8 cellular contexts compared by ENCODE assay signal in the genomic region with DNA sequence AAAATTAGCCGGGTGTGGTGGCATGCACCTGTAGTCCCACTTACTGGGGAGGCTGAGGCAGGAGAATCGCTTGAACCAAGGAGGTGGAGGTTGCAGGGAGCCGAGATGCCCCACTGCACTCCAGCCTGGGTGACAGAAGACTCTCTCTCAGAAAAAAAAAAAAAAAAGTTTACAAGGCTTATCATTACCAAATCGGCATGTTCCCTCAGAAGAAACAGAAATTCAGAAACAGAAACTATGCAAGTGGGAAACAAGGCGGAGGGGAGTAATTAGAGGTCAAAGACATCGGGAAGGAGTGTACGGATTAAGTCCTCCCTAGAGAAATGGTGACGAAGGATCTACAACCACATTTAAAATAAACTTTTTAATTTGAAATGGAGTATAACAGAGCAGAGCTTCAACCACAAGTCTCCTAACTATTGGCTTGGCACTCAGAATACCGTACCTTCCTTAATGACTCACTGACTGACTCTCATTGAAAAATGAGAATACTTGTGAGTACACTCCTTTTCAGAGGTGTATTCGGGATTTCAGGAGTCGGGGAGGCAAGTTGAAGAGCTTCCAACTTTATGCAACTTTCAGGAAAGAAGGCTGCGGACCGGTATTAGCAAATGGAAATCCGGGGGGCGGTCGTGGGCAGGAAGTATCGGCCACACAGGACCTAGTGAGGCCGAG. TPM values are rescaled to one million over a fixed set of nuclear protein-coding genes. Genes with fewer than 3 reads are reported as not detected.
DNase-seq lines count a peak whose midpoint lies in the region; ATAC-seq and TF ChIP-seq lines count a peak whose summit lies in the region.

No MANE protein-coding gene starts in this region.

- intact Hi-C loops in activated naive CD4-positive, alpha-beta T cell treated with anti-CD3 and anti-CD28 coated beads for 36 hours (cut with micrococcal nuclease) = loop anchor here (1.0 to 10.0 kb wide), 8 partner anchors 68 to 959 kb away; a partner anchor contains a TSS
- intact Hi-C loops in left ventricle myocardium inferior (cut with micrococcal nuclease) = no loop called here

- H3K36me3 Mint-ChIP-seq in activated naive CD4-positive, alpha-beta T cell treated with anti-CD3 and anti-CD28 coated beads for 36 hours (ENCODE audit: low read depth) = peaks cover 2% of the 10 kb centered on the region
- no peaks in the 10 kb centered on the region for H3K36me3 Mint-ChIP-seq in IgD-negative memory B cell

- no peak for DNase-seq in activated naive CD4-positive, alpha-beta T cell treated with anti-CD3 and anti-CD28 coated beads for 36 hours
- DNase-seq in activated naive CD4-positive, alpha-beta T cell (lab: John Stamatoyannopoulos, UW) = no peak
- peak; percentile 79 for DNase-seq in adipocyte (ENCODE audit: low read depth)
- DNase-seq in left ventricle myocardium inferior = no peak
- DNase-seq in renal cortical epithelial cell (ENCODE audit: low read depth) = peak; percentile 88
- DNase-seq in cerebellar cortex (ENCODE audit: low spot score) = no peak

- H3K4me1 ChIP-seq in adipocyte (ENCODE audit: control insufficient read depth, insufficient read depth, low read length) = peaks cover 10% of the 10 kb centered on the region
- peaks cover 23% of the 10 kb centered on the region for H3K4me1 ChIP-seq in left ventricle myocardium inferior

- H3K9me3 ChIP-seq in adipocyte (ENCODE audit: control insufficient read depth, low read length) (no peaks in the 10 kb centered on the region), left ventricle myocardium inferior (replicated peaks) (no peaks in the 10 kb centered on the region)

- TF ChIP-seq CTCF in left ventricle myocardium inferior (IDR thresholded peaks at IDR 0.05; ENCODE audit: borderline replicate concordance) = no peak

- peak overlapping the region; percentile 100 for H3K9ac ChIP-seq in adipocyte (ENCODE audit: low read length)

- peak overlapping the region; percentile 86 for H3K4me3 Mint-ChIP-seq in activated naive CD4-positive, alpha-beta T cell treated with anti-CD3 and anti-CD28 coated beads for 36 hours
- peak overlapping the region; percentile 94 to 96 (median 96) for H3K4me3 Mint-ChIP-seq in IgD-negative memory B cell

- no peaks in the 10 kb centered on the region for H3K9me3 Mint-ChIP-seq in activated naive CD4-positive, alpha-beta T cell treated with anti-CD3 and anti-CD28 coated beads for 36 hours
- no peaks in the 10 kb centered on the region for H3K9me3 Mint-ChIP-seq in IgD-negative memory B cell

- H3K27me3 ChIP-seq in adipocyte (replicated peaks; ENCODE audit: control insufficient read depth, insufficient read depth, low read length) (no peaks in the 10 kb centered on the region), left ventricle myocardium inferior (ENCODE audit: low read depth) (no peaks in the 10 kb centered on the region)

- H3K4me3 ChIP-seq in adipocyte (ENCODE audit: low read length) (peak overlapping the region; percentile 99), left ventricle myocardium inferior (peak overlapping the region; percentile 98)

- peak overlapping the region; percentile 99 for H3K27ac ChIP-seq in left ventricle myocardium inferior (replicated peaks)

- peaks cover 5% of the 10 kb centered on the region for H3K36me3 ChIP-seq in adipocyte (ENCODE audit: control insufficient read depth, insufficient read depth, low read length, severe bottlenecking)
- H3K36me3 ChIP-seq in left ventricle myocardium inferior = peaks cover 13% of the 10 kb centered on the region

- peaks cover 13% of the 10 kb centered on the region for H3K4me1 Mint-ChIP-seq in activated naive CD4-positive, alpha-beta T cell treated with anti-CD3 and anti-CD28 coated beads for 36 hours (ENCODE audit: low read depth)
- peaks cover 7 to 12% (median 7%) of the 10 kb centered on the region in 3 donors for H3K4me1 Mint-ChIP-seq in IgD-negative memory B cell

- H3K27ac Mint-ChIP-seq in activated naive CD4-positive, alpha-beta T cell treated with anti-CD3 and anti-CD28 coated beads for 36 hours = peak overlapping the region; percentile 90
- peak overlapping the region; percentile 82 to 96 (median 87) for H3K27ac Mint-ChIP-seq in IgD-negative memory B cell

- CTCF ChIA-PET in activated naive CD4-positive, alpha-beta T cell treated with anti-CD3 and anti-CD28 coated beads for 36 hours (lab: Charles Lee) = no interaction called here

- ATAC-seq in HG03565 (IDR thresholded peaks at IDR 0.05; ENCODE audit: unreplicated experiment) = no peak

- no peaks in the 10 kb centered on the region for H3K27me3 Mint-ChIP-seq in activated naive CD4-positive, alpha-beta T cell treated with anti-CD3 and anti-CD28 coated beads for 36 hours (ENCODE audit: low read depth)
- no peaks in the 10 kb centered on the region for H3K27me3 Mint-ChIP-seq in IgD-negative memory B cell

RNA-seq across cellular contexts. Expression of a gene that starts 0.9 kb away (rescaled TPM):
- 1 to 10 TPM; 7.3 to 9.6 TPM for total RNA-seq in activated naive CD4-positive, alpha-beta T cell treated with anti-CD3 and anti-CD28 coated beads for 36 hours
- 2.9 TPM for polyA plus RNA-seq in IgD-negative memory B cell
- total RNA-seq in left ventricle myocardium inferior (6.3 TPM), renal cortical epithelial cell (8.9 and 14.3 TPM in 2 replicates)

RNA-seq across cellular contexts. Expression of a gene that starts 1.0 kb away (rescaled TPM):
- total RNA-seq in activated naive CD4-positive, alpha-beta T cell treated with anti-CD3 and anti-CD28 coated beads for 36 hours = 1 to 10 TPM; 1.3 to 1.7 TPM
- polyA plus RNA-seq in IgD-negative memory B cell = 2.2 TPM
- total RNA-seq in left ventricle myocardium inferior (3.8 TPM), renal cortical epithelial cell (13.9 and 15.8 TPM in 2 replicates)

Comparison
In these comparisons a context has a peak if more than half of its experiments do, and no peak if none do; other contexts are left out.
1. DNase-seq: peak in adipocyte (single experiment) and renal cortical epithelial cell (single experiment); none in activated naive CD4-positive, alpha-beta T cell treated with anti-CD3 and anti-CD28 coated beads for 36 hours (single experiment), activated naive CD4-positive, alpha-beta T cell (0 of 4), left ventricle myocardium inferior (single experiment) and cerebellar cortex (single experiment).